ENCODE assay signal across 1 cellular context in the genomic region with DNA sequence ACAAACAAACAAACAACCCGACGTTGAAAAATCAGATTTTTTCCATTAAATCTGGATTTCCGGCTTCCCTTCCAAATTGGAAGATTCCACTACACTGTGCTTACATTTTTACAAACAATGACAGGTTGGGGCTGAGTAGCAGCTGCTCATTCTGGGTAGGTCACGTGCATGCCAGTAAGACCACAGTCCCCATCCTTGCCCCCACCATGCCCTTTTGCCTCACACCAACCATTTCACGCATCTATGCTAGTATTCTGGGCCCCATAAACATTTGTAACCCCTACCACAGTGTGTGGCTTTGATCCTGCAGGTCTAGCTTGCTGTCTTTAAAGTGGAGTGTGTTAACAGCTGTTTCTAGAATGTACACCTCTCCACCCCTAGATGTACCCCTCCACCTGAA.
TF ChIP-seq lines count a peak whose summit lies in the region.

No MANE protein-coding gene starts in this region.

TF ChIP-seq in WTC11, 78 proteins besides CTCF, POLR2A, EP300 and RAD21 (continued from another document):
- TF ChIP-seq, protein P1, sequence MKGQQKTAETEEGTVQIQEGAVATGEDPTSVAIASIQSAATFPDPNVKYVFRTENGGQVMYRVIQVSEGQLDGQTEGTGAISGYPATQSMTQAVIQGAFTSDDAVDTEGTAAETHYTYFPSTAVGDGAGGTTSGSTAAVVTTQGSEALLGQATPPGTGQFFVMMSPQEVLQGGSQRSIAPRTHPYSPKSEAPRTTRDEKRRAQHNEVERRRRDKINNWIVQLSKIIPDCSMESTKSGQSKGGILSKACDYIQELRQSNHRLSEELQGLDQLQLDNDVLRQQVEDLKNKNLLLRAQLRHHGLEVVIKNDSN (CRISPR knock-in tag; IDR thresholded peaks at IDR 0.05), result no peak
- TF ChIP-seq, protein P2, sequence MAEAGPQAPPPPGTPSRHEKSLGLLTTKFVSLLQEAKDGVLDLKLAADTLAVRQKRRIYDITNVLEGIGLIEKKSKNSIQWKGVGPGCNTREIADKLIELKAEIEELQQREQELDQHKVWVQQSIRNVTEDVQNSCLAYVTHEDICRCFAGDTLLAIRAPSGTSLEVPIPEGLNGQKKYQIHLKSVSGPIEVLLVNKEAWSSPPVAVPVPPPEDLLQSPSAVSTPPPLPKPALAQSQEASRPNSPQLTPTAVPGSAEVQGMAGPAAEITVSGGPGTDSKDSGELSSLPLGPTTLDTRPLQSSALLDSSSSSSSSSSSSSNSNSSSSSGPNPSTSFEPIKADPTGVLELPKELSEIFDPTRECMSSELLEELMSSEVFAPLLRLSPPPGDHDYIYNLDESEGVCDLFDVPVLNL (CRISPR knock-in tag; IDR thresholded peaks at IDR 0.05; ENCODE audit: borderline replicate concordance, low read depth), result no peak
- TF ChIP-seq, protein P3, sequence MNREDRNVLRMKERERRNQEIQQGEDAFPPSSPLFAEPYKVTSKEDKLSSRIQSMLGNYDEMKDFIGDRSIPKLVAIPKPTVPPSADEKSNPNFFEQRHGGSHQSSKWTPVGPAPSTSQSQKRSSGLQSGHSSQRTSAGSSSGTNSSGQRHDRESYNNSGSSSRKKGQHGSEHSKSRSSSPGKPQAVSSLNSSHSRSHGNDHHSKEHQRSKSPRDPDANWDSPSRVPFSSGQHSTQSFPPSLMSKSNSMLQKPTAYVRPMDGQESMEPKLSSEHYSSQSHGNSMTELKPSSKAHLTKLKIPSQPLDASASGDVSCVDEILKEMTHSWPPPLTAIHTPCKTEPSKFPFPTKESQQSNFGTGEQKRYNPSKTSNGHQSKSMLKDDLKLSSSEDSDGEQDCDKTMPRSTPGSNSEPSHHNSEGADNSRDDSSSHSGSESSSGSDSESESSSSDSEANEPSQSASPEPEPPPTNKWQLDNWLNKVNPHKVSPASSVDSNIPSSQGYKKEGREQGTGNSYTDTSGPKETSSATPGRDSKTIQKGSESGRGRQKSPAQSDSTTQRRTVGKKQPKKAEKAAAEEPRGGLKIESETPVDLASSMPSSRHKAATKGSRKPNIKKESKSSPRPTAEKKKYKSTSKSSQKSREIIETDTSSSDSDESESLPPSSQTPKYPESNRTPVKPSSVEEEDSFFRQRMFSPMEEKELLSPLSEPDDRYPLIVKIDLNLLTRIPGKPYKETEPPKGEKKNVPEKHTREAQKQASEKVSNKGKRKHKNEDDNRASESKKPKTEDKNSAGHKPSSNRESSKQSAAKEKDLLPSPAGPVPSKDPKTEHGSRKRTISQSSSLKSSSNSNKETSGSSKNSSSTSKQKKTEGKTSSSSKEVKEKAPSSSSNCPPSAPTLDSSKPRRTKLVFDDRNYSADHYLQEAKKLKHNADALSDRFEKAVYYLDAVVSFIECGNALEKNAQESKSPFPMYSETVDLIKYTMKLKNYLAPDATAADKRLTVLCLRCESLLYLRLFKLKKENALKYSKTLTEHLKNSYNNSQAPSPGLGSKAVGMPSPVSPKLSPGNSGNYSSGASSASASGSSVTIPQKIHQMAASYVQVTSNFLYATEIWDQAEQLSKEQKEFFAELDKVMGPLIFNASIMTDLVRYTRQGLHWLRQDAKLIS (CRISPR knock-in tag; IDR thresholded peaks at IDR 0.05; ENCODE audit: borderline replicate concordance), result no peak
- TF ChIP-seq, protein P4, sequence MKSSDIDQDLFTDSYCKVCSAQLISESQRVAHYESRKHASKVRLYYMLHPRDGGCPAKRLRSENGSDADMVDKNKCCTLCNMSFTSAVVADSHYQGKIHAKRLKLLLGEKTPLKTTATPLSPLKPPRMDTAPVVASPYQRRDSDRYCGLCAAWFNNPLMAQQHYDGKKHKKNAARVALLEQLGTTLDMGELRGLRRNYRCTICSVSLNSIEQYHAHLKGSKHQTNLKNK (CRISPR knock-in tag; IDR thresholded peaks at IDR 0.05), result no peak
